8 cellular contexts compared by ENCODE assay signal in genomic region chr22:21816787-21817496, GRCh38. TPM values are rescaled to one million over a fixed set of nuclear protein-coding genes. Genes with fewer than 3 reads are reported as not detected.
DNase-seq lines count a peak whose midpoint lies in the region; ATAC-seq, FAIRE-seq and TF ChIP-seq lines count a peak whose summit lies in the region.

No MANE protein-coding gene starts in this region.

- TF ChIP-seq RAD21 in GM12878 (IDR thresholded peaks at IDR 0.05; ENCODE audit: insufficient read depth, low read depth, low read length): no peak

- peak overlapping the region; percentile 80 for H3K27ac ChIP-seq in OCI-LY7 (ENCODE audit: low read depth, low read length, poor library complexity, severe bottlenecking)
- peak overlapping the region; percentile 79 for H3K27ac ChIP-seq in GM12878 (ENCODE audit: control insufficient read depth, insufficient read depth)

- H3K4me2 ChIP-seq in OCI-LY7 (ENCODE audit: low read length) (peak overlapping the region; percentile 60), GM12878 (ENCODE audit: control insufficient read depth, insufficient read depth) (peak overlapping the region; percentile 81)

- SMC1A ChIA-PET in GM12878 (lab: Charles Lee; ENCODE audit: uncharacterized antibody, unreplicated experiment): interaction anchor here (0.6 to 1.9 kb wide), 5 partner anchors 18 to 62 kb away, joined by 3 to 4 read pairs (median 4); no protein-coding TSS in a partner anchor

- H3K27ac Mint-ChIP-seq in stimulated activated naive CD8-positive, alpha-beta T cell treated with anti-CD3 and anti-CD28 coated beads, Interleukin-15, amount 100 ng/mL, for 72 hours: peak overlapping the region; percentile 66 to 97

- H3K4me3 Mint-ChIP-seq in stimulated activated naive CD8-positive, alpha-beta T cell treated with anti-CD3 and anti-CD28 coated beads, Interleukin-15, amount 100 ng/mL, for 72 hours: peak overlapping the region; percentile 64 to 78

- no peak overlapping the region for H2AFZ ChIP-seq in OCI-LY7 (ENCODE audit: low read length)
- no peak overlapping the region for H2AFZ ChIP-seq in GM12878 (ENCODE audit: control insufficient read depth, low read depth, low read length)

- H3K36me3 ChIP-seq in OCI-LY7 (ENCODE audit: insufficient read depth, low read length) (peaks cover under 1% of the 10 kb centered on the region), GM12878 (ENCODE audit: control insufficient read depth in 2 of 2, insufficient read depth in 2 of 2, low read length in 1 of 2) (no peaks in the 10 kb centered on the region; a peak in 1 of 4 replicates), kidney epithelial cell (ENCODE audit: control insufficient read depth, insufficient read depth, low read length) (no peaks in the 10 kb centered on the region)

- H3K79me2 ChIP-seq in OCI-LY7 (ENCODE audit: insufficient read depth, low read depth, low read length): peaks cover 77% of the 10 kb centered on the region
- peaks cover 20% of the 10 kb centered on the region for H3K79me2 ChIP-seq in GM12878 (ENCODE audit: control insufficient read depth, insufficient read depth, low read length)

- peaks cover 5% of the 10 kb centered on the region; the same call in 1 of the 2 replicates for H3K9me3 ChIP-seq in OCI-LY7 (ENCODE audit: low read length)
- H3K9me3 ChIP-seq in GM12878 (replicated peaks; ENCODE audit: control insufficient read depth, insufficient read depth, low read length): peaks cover under 1% of the 10 kb centered on the region; the same call in 2 of the 3 replicates

- TF ChIP-seq POLR2A in GM12878 (IDR thresholded peaks at IDR 0.05; ENCODE audit: low read depth, low read length): no peak

- BruUV-seq in OCI-LY7 (replicated peaks; lab: Mats Ljungman, UMichigan) (no TSS peak), GM12878 (replicated peaks; lab: Mats Ljungman, UMichigan) (no TSS peak)

- ATAC-seq in GM12878 (peak; percentile 95), HG02840 (IDR thresholded peaks at IDR 0.05; ENCODE audit: low FRiP score, unreplicated experiment) (no peak)
- peak; percentile 98 for ATAC-seq in stimulated activated naive CD8-positive, alpha-beta T cell treated with anti-CD3 and anti-CD28 coated beads, Interleukin-15, amount 100 ng/mL, for 72 hours

- no peaks in the 10 kb centered on the region for H3K27me3 ChIP-seq in GM12878 (replicated peaks in 1 of 2; ENCODE audit: control insufficient read depth in 2 of 2, insufficient read depth in 2 of 2, low read length in 1 of 2)
- no peaks in the 10 kb centered on the region for H3K27me3 ChIP-seq in kidney epithelial cell (ENCODE audit: control insufficient read depth, insufficient read depth, low read length)

- no peaks in the 10 kb centered on the region for H4K20me1 ChIP-seq in OCI-LY7 (ENCODE audit: insufficient read depth, low read length)
- H4K20me1 ChIP-seq in GM12878 (ENCODE audit: control insufficient read depth, insufficient read depth): no peaks in the 10 kb centered on the region; the same call in 1 of the 2 replicates

- peak in 1 of 2 experiments; percentile 81; a peak in 1 of 4 replicates for TF ChIP-seq EP300 in GM12878 (IDR thresholded peaks at IDR 0.05; ENCODE audit: borderline replicate concordance in 1 of 2, control insufficient read depth in 1 of 2, low read depth in 2 of 2, low read length in 2 of 2)

- POLR2A ChIA-PET in OCI-LY7 (lab: Charles Lee): interaction anchor here (0.7 to 1.1 kb wide), 2 partner anchors 8 to 82 kb away, joined by 3 to 5 read pairs; no protein-coding TSS in a partner anchor
- POLR2A ChIA-PET in GM12878 (lab: Charles Lee): interaction anchor here (0.7 to 1.2 kb wide), 3 partner anchors 15 to 54 kb away, joined by 3 read pairs; no protein-coding TSS in a partner anchor

- peaks cover 55% of the 10 kb centered on the region for H3K4me1 Mint-ChIP-seq in stimulated activated naive CD8-positive, alpha-beta T cell treated with anti-CD3 and anti-CD28 coated beads, Interleukin-15, amount 100 ng/mL, for 72 hours

- H3K27me3 Mint-ChIP-seq in stimulated activated naive CD8-positive, alpha-beta T cell treated with anti-CD3 and anti-CD28 coated beads, Interleukin-15, amount 100 ng/mL, for 72 hours: no peaks in the 10 kb centered on the region

- FAIRE-seq in GM12878 (lab: Jason Lieb, UNC): peak; percentile 88

- no peaks in the 10 kb centered on the region for H3K9me3 Mint-ChIP-seq in stimulated activated naive CD8-positive, alpha-beta T cell treated with anti-CD3 and anti-CD28 coated beads, Interleukin-15, amount 100 ng/mL, for 72 hours

- CTCF ChIA-PET in OCI-LY7 (lab: Charles Lee; ENCODE audit: unreplicated experiment): no interaction called here
- CTCF ChIA-PET in GM12878 (lab: Yijun Ruan, JAX): interaction anchor here (0.8 to 1.2 kb wide), 4 partner anchors 10 to 105 kb away, joined by 3 read pairs; no protein-coding TSS in a partner anchor

- H3K9ac ChIP-seq in GM12878 (ENCODE audit: control insufficient read depth, insufficient read depth, low read length): peak overlapping the region; percentile 7; the same call in 1 of the 2 replicates

- intact Hi-C loops in OCI-LY7 (cut with micrococcal nuclease; ENCODE audit: unreplicated experiment): no loop called here
- intact Hi-C loops in GM12878 (cut with micrococcal nuclease; ENCODE audit: unreplicated experiment): loop anchor here (5.0 kb wide), 1 partner anchor 50 kb away; the partner anchor contains the start of gene MAPK1

- no peaks in the 10 kb centered on the region for H3K9me2 ChIP-seq in OCI-LY7 (ENCODE audit: insufficient read depth, low read length)

- RAD21 ChIA-PET in GM12878 (lab: Charles Lee; ENCODE audit: unreplicated experiment): interaction anchor here (1.2 kb wide), 1 partner anchor 54 kb away, joined by 3 read pairs; no protein-coding TSS in a partner anchor

- TF ChIP-seq CTCF in AG09309 (IDR thresholded peaks at IDR 0.05; ENCODE audit: control insufficient read depth, insufficient read depth, low read depth, low read length, missing control alignments): no peak
- no peak for TF ChIP-seq CTCF in OCI-LY7 (conservative IDR thresholded peaks at IDR 0.05; ENCODE audit: low read length)
- TF ChIP-seq CTCF in GM12878 (IDR thresholded peaks at IDR 0.05 in 2 of 3, conservative IDR thresholded peaks at IDR 0.05 in 1 of 3; ENCODE audit: control insufficient read depth in 2 of 3, extremely low read depth in 1 of 3, insufficient read depth in 1 of 3, low read depth in 3 of 3, low read length in 3 of 3): no peak
- TF ChIP-seq CTCF in kidney epithelial cell (IDR thresholded peaks at IDR 0.05; ENCODE audit: insufficient read depth, low read length, poor library complexity, severe bottlenecking): no peak

- DNase-seq in AG09309 (ENCODE audit: low read depth) (peak; percentile 76), GM19238 (ENCODE audit: insufficient read length, low spot score) (peak; percentile 51), OCI-LY7 (ENCODE audit: low spot score) (peak; percentile 86), GM12878 (ENCODE audit: low read depth, low spot score) (peak; percentile 61), kidney epithelial cell (ENCODE audit: low read depth) (peak; percentile 86), NCI-H524 treated with DMSO at 0.1 percent for 48 hours (lab: John Stamatoyannopoulos, UW) (no peak)
- DNase-seq in stimulated activated naive CD8-positive, alpha-beta T cell treated with anti-CD3 and anti-CD28 coated beads, Interleukin-15, amount 100 ng/mL, for 72 hours: peak in 1 of 2 donors; percentile 33

- H3K4me3 ChIP-seq in AG09309 (ENCODE audit: control insufficient read depth, low read depth, low read length) (no peak overlapping the region), OCI-LY7 (ENCODE audit: low read depth, low read length, poor library complexity, severe bottlenecking) (peak overlapping the region; percentile 41), GM12878 (peak overlapping the region; percentile 29; the same call in 1 of the 2 replicates), kidney epithelial cell (ENCODE audit: low read depth, low read length) (no peak overlapping the region)

- 24% methylated on average over 10 of the region's 10 CpGs for WGBS in GM12878 (ENCODE audit: insufficient coverage, insufficient replicate concordance, low lambda C conversion rate, missing lambda C conversion rate)

- in situ Hi-C loops in GM12878 (cut with MboI): no loop called here

- H3K4me1 ChIP-seq in OCI-LY7 (ENCODE audit: insufficient read depth, low read length, poor library complexity, severe bottlenecking): peaks cover 52% of the 10 kb centered on the region
- H3K4me1 ChIP-seq in GM12878 (ENCODE audit: control insufficient read depth, insufficient read depth, low read length): peaks cover 16% of the 10 kb centered on the region

TF ChIP-seq in GM12878, 131 proteins besides CTCF, POLR2A, EP300 and RAD21 (continues in another document):
- no peak for TF ChIP-seq POLR2AphosphoS5 (IDR thresholded peaks at IDR 0.05; ENCODE audit: low read length)

RNA-seq across cellular contexts. Expression of gene MAPK1, which starts 50.5 kb away (rescaled TPM):
- total RNA-seq in OCI-LY7 (2014; rRNA removed; shearing (Covaris generic)): 28.9 and 39.6 TPM in 2 replicates
- total RNA-seq in OCI-LY7 (2022) (75.4 and 79.8 TPM in 2 replicates), GM12878 (2014; rRNA removed) (41.5 and 51.6 TPM in 2 replicates), GM12878 (2014; rRNA removed; fragmentation: Illumina TruSeq; extraction: Trizol) (53.3 and 63.6 TPM in 2 replicates), GM12878 (2021) (102 and 105 TPM in 2 replicates), kidney epithelial cell (37.2 and 42.2 TPM in 2 replicates)
- total RNA-seq in GM12878 (2013; cell fraction: nucleolus; rRNA removed): 74.3 and 78.3 TPM in 2 replicates
- polyA plus RNA-seq in GM12878 (2011; ENCODE audit: low read depth): 21.8 TPM
- polyA plus RNA-seq in GM12878 (2011; rRNA removed) (118 and 123 TPM in 2 replicates), GM12878 (2014; fragmentation: Illumina TruSeq; extraction: Trizol) (75.7 and 87.7 TPM in 2 replicates), GM12878 (2014; fragmentation: Nextera tagmentation; extraction: Ambion mirVana) (10 to 100 TPM; 12.1 to 19.3 TPM), GM12878 (2014; rRNA removed) (53.2 and 58.6 TPM in 2 replicates), GM12878 (2016; fragmentation: Nextera tagmentation; extraction: Ambion mirVana) (10 to 100 TPM in 1 of 2 experiments, 1 to 10 TPM in 1; 7.0 to 87.6 TPM)
- polyA plus RNA-seq in GM12878 (2011; cell fraction: cytosol; rRNA removed): 47.2 and 49.6 TPM in 2 replicates
- polyA plus RNA-seq in GM12878 (2011; cell fraction: nucleus; rRNA removed): 34.8 and 46.6 TPM in 2 replicates
- polyA plus RNA-seq in GM12878 (2012): 25.6 and 37.4 TPM in 2 replicates
- polyA minus RNA-seq in GM12878 (2011; rRNA and poly(A)+ RNA removed): 47.8 and 94.9 TPM in 2 replicates
- 17.0 and 27.3 TPM in 2 replicates for polyA minus RNA-seq in GM12878 (2011; cell fraction: cytosol; rRNA and poly(A)+ RNA removed)
- polyA minus RNA-seq in GM12878 (2011; cell fraction: nucleus; rRNA and poly(A)+ RNA removed): 10.4 and 15.2 TPM in 2 replicates

Comparison
In these comparisons a context has a peak if more than half of its experiments do, and no peak if none do; other contexts are left out.
1. H3K4me3 ChIP-seq: peak in OCI-LY7 (single experiment) and GM12878 (single experiment); none in AG09309 (single experiment) and kidney epithelial cell (single experiment).